8 cellular contexts compared by ENCODE assay signal in the genomic region with DNA sequence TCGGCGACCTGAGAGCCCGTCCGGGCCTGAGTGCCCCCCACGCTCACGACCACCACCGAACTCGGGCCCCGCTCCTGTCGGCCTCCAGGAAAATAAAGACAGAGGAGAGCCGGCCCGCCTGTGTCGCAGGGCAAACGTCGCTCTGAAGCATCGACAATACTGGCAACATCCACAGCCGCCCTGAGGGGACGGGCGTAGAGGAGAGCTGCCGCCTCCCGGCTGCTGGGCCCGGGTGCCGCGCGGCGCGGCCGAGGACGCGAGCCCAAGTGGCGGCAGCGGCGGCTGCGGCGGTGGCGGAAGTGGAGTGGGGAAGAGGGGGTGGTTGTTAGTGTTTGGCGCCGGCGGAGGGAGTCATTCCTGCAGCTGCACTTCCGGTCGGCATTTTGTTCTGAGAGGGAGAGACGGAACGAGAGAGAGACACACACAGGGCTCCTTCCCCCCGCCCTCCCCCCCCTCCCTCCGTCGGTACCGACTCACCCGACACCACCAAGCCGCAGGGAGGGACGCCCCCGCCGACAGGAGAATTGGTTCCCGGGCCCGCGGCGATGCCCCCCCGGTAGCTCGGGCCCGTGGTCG. TPM values are rescaled to one million over a fixed set of nuclear protein-coding genes. Genes with fewer than 3 reads are reported as not detected.
DNase-seq lines count a peak whose midpoint lies in the region; ATAC-seq and TF ChIP-seq lines count a peak whose summit lies in the region.

A gene with protein sequence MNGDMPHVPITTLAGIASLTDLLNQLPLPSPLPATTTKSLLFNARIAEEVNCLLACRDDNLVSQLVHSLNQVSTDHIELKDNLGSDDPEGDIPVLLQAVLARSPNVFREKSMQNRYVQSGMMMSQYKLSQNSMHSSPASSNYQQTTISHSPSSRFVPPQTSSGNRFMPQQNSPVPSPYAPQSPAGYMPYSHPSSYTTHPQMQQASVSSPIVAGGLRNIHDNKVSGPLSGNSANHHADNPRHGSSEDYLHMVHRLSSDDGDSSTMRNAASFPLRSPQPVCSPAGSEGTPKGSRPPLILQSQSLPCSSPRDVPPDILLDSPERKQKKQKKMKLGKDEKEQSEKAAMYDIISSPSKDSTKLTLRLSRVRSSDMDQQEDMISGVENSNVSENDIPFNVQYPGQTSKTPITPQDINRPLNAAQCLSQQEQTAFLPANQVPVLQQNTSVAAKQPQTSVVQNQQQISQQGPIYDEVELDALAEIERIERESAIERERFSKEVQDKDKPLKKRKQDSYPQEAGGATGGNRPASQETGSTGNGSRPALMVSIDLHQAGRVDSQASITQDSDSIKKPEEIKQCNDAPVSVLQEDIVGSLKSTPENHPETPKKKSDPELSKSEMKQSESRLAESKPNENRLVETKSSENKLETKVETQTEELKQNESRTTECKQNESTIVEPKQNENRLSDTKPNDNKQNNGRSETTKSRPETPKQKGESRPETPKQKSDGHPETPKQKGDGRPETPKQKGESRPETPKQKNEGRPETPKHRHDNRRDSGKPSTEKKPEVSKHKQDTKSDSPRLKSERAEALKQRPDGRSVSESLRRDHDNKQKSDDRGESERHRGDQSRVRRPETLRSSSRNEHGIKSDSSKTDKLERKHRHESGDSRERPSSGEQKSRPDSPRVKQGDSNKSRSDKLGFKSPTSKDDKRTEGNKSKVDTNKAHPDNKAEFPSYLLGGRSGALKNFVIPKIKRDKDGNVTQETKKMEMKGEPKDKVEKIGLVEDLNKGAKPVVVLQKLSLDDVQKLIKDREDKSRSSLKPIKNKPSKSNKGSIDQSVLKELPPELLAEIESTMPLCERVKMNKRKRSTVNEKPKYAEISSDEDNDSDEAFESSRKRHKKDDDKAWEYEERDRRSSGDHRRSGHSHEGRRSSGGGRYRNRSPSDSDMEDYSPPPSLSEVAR (N-terminal part only) (plus strand): TSS at position 381 of the 576 bp plus-strand sequence. CDS start 76,928 bp downstream, outside the sequence.

- peak within 1 kb of the TSS; percentile 97 for H3K4me3 Mint-ChIP-seq in activated T-helper 17 cell treated with anti-CD3 and anti-CD28 coated beads, Interleukin-2, amount 50 U/mL, for 72 hours
- H3K4me3 Mint-ChIP-seq in natural killer cell treated with Interleukin-12 subunit alpha and Interleukin-12 subunit beta and Interleukin-15 and Interleukin-18, amount 100 ng/mL, for 72 hours = peak within 1 kb of the TSS; percentile 92

- H3K36me3 Mint-ChIP-seq in activated T-helper 17 cell treated with anti-CD3 and anti-CD28 coated beads, Interleukin-2, amount 50 U/mL, for 72 hours (ENCODE audit: low read depth) = peaks cover 36% of the 10 kb centered on the region
- peaks cover 4% of the 10 kb centered on the region for H3K36me3 Mint-ChIP-seq in natural killer cell treated with Interleukin-12 subunit alpha and Interleukin-12 subunit beta and Interleukin-15 and Interleukin-18, amount 100 ng/mL, for 72 hours

- peak within 1 kb of the TSS; percentile 96 for H3K27ac Mint-ChIP-seq in activated T-helper 17 cell treated with anti-CD3 and anti-CD28 coated beads, Interleukin-2, amount 50 U/mL, for 72 hours
- H3K27ac Mint-ChIP-seq in natural killer cell treated with Interleukin-12 subunit alpha and Interleukin-12 subunit beta and Interleukin-15 and Interleukin-18, amount 100 ng/mL, for 72 hours = peak within 1 kb of the TSS; percentile 93 to 96

- H3K27ac ChIP-seq in RWPE1 = peak within 1 kb of the TSS; percentile 97

- TF ChIP-seq CTCF in LNCaP clone FGC (IDR thresholded peaks at IDR 0.05; ENCODE audit: control insufficient read depth, extremely low read depth, insufficient read depth) (0 out of 2 replicates have a peak, but pooled peaks have one; percentile 21), RWPE1 (conservative IDR thresholded peaks at IDR 0.05; ENCODE audit: low read depth) (no peak)

- peaks cover 16% of the 10 kb centered on the region for H3K4me1 Mint-ChIP-seq in activated T-helper 17 cell treated with anti-CD3 and anti-CD28 coated beads, Interleukin-2, amount 50 U/mL, for 72 hours
- H3K4me1 Mint-ChIP-seq in natural killer cell treated with Interleukin-12 subunit alpha and Interleukin-12 subunit beta and Interleukin-15 and Interleukin-18, amount 100 ng/mL, for 72 hours (ENCODE audit: low read depth in 2 of 2) = peaks cover 32 to 40% of the 10 kb centered on the region in 2 donors

- CTCF ChIA-PET in RWPE1 (lab: Yijun Ruan, JAX) = interaction anchor here (0.7 to 2.5 kb wide), 5 partner anchors 77 to 152 kb away, joined by 3 to 10 read pairs (median 4); no protein-coding TSS in a partner anchor

- POLR2A ChIA-PET in RWPE1 (lab: Yijun Ruan, JAX; ENCODE audit: low non-redundant PET) = no interaction called here

- H3K9me3 Mint-ChIP-seq in activated T-helper 17 cell treated with anti-CD3 and anti-CD28 coated beads, Interleukin-2, amount 50 U/mL, for 72 hours = no peaks in the 10 kb centered on the region
- no peaks in the 10 kb centered on the region for H3K9me3 Mint-ChIP-seq in natural killer cell treated with Interleukin-12 subunit alpha and Interleukin-12 subunit beta and Interleukin-15 and Interleukin-18, amount 100 ng/mL, for 72 hours

- DNase-seq in EH (ENCODE audit: low read depth) (peak; percentile 96), H4 (ENCODE audit: low spot score) (peak; percentile 97), LNCaP clone FGC (ENCODE audit: low read depth) (peak; percentile 85), RWPE1 (ENCODE audit: low spot score) (peak; percentile 90), fibroblast of peridontal ligament (ENCODE audit: extremely low read depth) (peak; percentile 91)
- peak; percentile 94 for DNase-seq in natural killer cell treated with Interleukin-12 subunit alpha and Interleukin-12 subunit beta and Interleukin-15 and Interleukin-18, amount 100 ng/mL, for 72 hours (ENCODE audit: low spot score)
- peak; percentile 90 for DNase-seq in stimulated activated naive CD8-positive, alpha-beta T cell treated with anti-CD3 and anti-CD28 coated beads, Interleukin-15, Interleukin-2, amounts not matched to agents 100 U/mL and 50 U/mL, for 24 hours

- H3K4me3 ChIP-seq in LNCaP clone FGC (ENCODE audit: low read depth, low read length) = peak within 1 kb of the TSS; percentile 80

- no peaks in the 10 kb centered on the region for H3K27me3 Mint-ChIP-seq in activated T-helper 17 cell treated with anti-CD3 and anti-CD28 coated beads, Interleukin-2, amount 50 U/mL, for 72 hours
- H3K27me3 Mint-ChIP-seq in natural killer cell treated with Interleukin-12 subunit alpha and Interleukin-12 subunit beta and Interleukin-15 and Interleukin-18, amount 100 ng/mL, for 72 hours = no peaks in the 10 kb centered on the region

- peak; percentile 70 for ATAC-seq in activated T-helper 17 cell treated with anti-CD3 and anti-CD28 coated beads, Interleukin-2, amount 50 U/mL, for 72 hours (replicated peaks)
- ATAC-seq in natural killer cell treated with Interleukin-12 subunit alpha and Interleukin-12 subunit beta and Interleukin-15 and Interleukin-18, amount 100 ng/mL, for 72 hours = peak; percentile 86 to 91
- peak; percentile 81 for ATAC-seq in stimulated activated naive CD8-positive, alpha-beta T cell treated with anti-CD3 and anti-CD28 coated beads, Interleukin-15, Interleukin-2, amounts not matched to agents 100 U/mL and 50 U/mL, for 24 hours

RNA-seq across cellular contexts. Expression of the gene that starts here (rescaled TPM):
- total RNA-seq in H4 (2014; rRNA removed; shearing (Covaris generic)) = 7.4 and 14.0 TPM in 2 replicates
- total RNA-seq in activated T-helper 17 cell treated with anti-CD3 and anti-CD28 coated beads, Interleukin-2, amount 50 U/mL, for 72 hours = 10 to 100 TPM; 48.3 to 50.9 TPM
- 10 to 100 TPM; 56.8 to 71.2 TPM for total RNA-seq in natural killer cell treated with Interleukin-12 subunit alpha and Interleukin-12 subunit beta and Interleukin-15 and Interleukin-18, amount 100 ng/mL, for 72 hours

Comparison
In these comparisons a context has a peak if more than half of its experiments do, and no peak if none do; other contexts are left out.
1. Peak in every context shown above with its lines: DNase-seq, ATAC-seq, H3K4me3 ChIP-seq and H3K27ac ChIP-seq.